Comparison of ENCODE assay signal across 23 cellular contexts in the genomic region with DNA sequence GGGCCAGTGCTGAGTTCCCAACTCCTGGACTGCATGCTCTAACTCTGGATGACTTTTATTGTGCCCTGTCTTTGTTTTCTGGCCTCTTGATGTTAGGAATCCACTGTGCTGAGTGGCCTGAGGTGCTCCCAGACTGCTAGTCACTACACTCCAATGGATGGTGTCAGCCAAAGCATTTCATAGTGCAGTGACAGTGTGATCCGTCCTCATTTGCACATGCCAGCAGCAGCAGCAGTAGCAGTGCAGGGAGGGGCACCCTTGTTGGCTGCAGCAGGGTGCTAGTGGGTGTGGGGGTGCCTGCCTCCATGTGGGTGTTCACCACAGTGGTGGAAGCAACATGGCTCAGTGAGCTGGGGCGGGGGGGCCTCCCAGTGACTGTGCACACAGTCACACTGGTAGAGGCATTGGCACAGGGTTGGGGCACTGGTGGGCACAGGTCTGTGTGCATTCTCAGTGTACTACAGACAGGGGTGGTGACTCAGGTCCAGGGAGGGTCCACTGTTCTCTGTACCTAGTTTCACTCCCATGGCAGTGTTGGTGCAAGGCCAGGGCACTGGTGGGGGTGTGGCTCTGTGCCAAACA.
"Had no signal": no experiment of that assay in that cellular context is flagged by ENCODE, and none has a peak within 500 bp of the region (broad histone marks: within the 10 kb centered on the region; RNA-seq: fewer than 3 reads in every experiment).

No MANE protein-coding gene starts in this region.

- H3K27me3 ChIP-seq: body of pancreas, dorsolateral prefrontal cortex, esophagus muscularis mucosa, neutrophil, tibial artery had no signal

- H3K27ac ChIP-seq: body of pancreas, dorsolateral prefrontal cortex, esophagus muscularis mucosa, neutrophil, ovary, prostate gland, tibial artery had no signal

- H3K27ac Mint-ChIP-seq: activated naive CD4-positive, alpha-beta T cell treated with anti-CD3 and anti-CD28 coated beads, Interleukin-2, amount 50 U/mL, for 24 hours; effector memory CD8-positive, alpha-beta T cell; naive B cell had no signal

- H3K36me3 ChIP-seq: esophagus muscularis mucosa, neutrophil, ovary, prostate gland, tibial artery had no signal

- ATAC-seq: body of pancreas; effector memory CD8-positive, alpha-beta T cell; left colon had no signal

- H3K4me3 ChIP-seq: body of pancreas, dorsolateral prefrontal cortex, esophagus muscularis mucosa, lung, ovary, prostate gland, tibial artery had no signal

- H3K4me1 ChIP-seq: prostate gland had no signal

- H3K4me3 Mint-ChIP-seq: activated naive CD4-positive, alpha-beta T cell treated with anti-CD3 and anti-CD28 coated beads, Interleukin-2, amount 50 U/mL, for 24 hours; central memory CD8-positive, alpha-beta T cell; effector memory CD8-positive, alpha-beta T cell; naive B cell had no signal

- H3K4me1 Mint-ChIP-seq: activated naive CD4-positive, alpha-beta T cell treated with anti-CD3 and anti-CD28 coated beads, Interleukin-2, amount 50 U/mL, for 24 hours; central memory CD8-positive, alpha-beta T cell; naive B cell had no signal

- DNase-seq: activated CD4-positive, alpha-beta T cell treated with anti-CD3 and anti-CD28 coated beads for 1 hour; activated gamma-delta T cell treated with Interleukin-2 at 50 U/mL for 16 hours; activated T-cell treated with anti-CD3 and anti-CD28 coated beads, Interleukin-2, amount 50 U/mL, for 1 hour; anterior cingulate cortex; body of pancreas; dorsolateral prefrontal cortex; effector memory CD8-positive, alpha-beta T cell; head of caudate nucleus; islet precursor cell; left colon; naive B cell; stimulated activated CD4-positive, alpha-beta T cell treated with anti-CD3 and anti-CD28 coated beads, Interleukin-4, amount 100 ng/mL, for 24 hours; stimulated activated naive CD4-positive, alpha-beta T cell treated with Interleukin-2 at 50 U/mL for 16 hours; substantia nigra; T-helper 1 cell; tibial artery had no signal

- H3K9me3 ChIP-seq: neutrophil, ovary, prostate gland had no signal
